Comparison of ENCODE assay signal across 8 cellular contexts in genomic region chr21:17613242-17613676, GRCh38. TPM values are rescaled to one million over a fixed set of nuclear protein-coding genes. Genes with fewer than 3 reads are reported as not detected.
DNase-seq lines count a peak whose midpoint lies in the region; ATAC-seq and TF ChIP-seq lines count a peak whose summit lies in the region.

No MANE protein-coding gene starts in this region.

- H3K36me3 ChIP-seq in MG63 (peaks cover 14% of the 10 kb centered on the region), right atrium auricular region (no peaks in the 10 kb centered on the region), psoas muscle (ENCODE audit: insufficient read depth in 1 of 2, low read depth in 1 of 2) (no peaks in the 10 kb centered on the region)

- ATAC-seq in psoas muscle = peak in 3 of 4 donors; percentile 27 to 31 (median 28)
- ATAC-seq in HG03469 (IDR thresholded peaks at IDR 0.05; ENCODE audit: unreplicated experiment) = no peak

- H3K27ac ChIP-seq in adipose tissue (ENCODE audit: low read depth, low read length) = peak overlapping the region; percentile 59
- peak overlapping the region; percentile 88 to 92 for H3K27ac ChIP-seq in right atrium auricular region
- H3K27ac ChIP-seq in psoas muscle = peak overlapping the region; percentile 66

- H3K9me3 ChIP-seq in MG63 (no peaks in the 10 kb centered on the region), right atrium auricular region (no peaks in the 10 kb centered on the region), psoas muscle (no peaks in the 10 kb centered on the region)

- H3K27me3 ChIP-seq in MG63 (no peaks in the 10 kb centered on the region), right atrium auricular region (no peaks in the 10 kb centered on the region), psoas muscle (ENCODE audit: insufficient read depth in 3 of 3, low read length in 2 of 3) (peaks cover 0 to 33% (median 12%) of the 10 kb centered on the region in 3 donors)

- WGBS in adipose tissue, 3 donors = 19 to 30% (median 20%) methylated on average over 16 of the region's 16 CpGs
- WGBS in psoas muscle, 3 donors = 6 to 18% (median 9%) methylated on average over 16 of the region's 16 CpGs

- no peak for TF ChIP-seq CTCF in right atrium auricular region (IDR thresholded peaks at IDR 0.05)
- TF ChIP-seq CTCF in psoas muscle (IDR thresholded peaks at IDR 0.05) = no peak

- intact Hi-C loops in psoas muscle (cut with DNase I) = no loop called here

- H3K4me1 ChIP-seq in right atrium auricular region (peaks cover 2 to 6% of the 10 kb centered on the region in 2 donors), psoas muscle (no peaks in the 10 kb centered on the region)

- DNase-seq in NCI-H748 (lab: John Stamatoyannopoulos, UW; ENCODE audit: unreplicated experiment) (peak; percentile 68), NCI-H748 treated with DMSO at 0.1 percent for 48 hours (lab: John Stamatoyannopoulos, UW) (no peak), MG63 (peak; percentile 42), right atrium auricular region (ENCODE audit: low spot score) (peak; percentile 70), psoas muscle (peak; percentile 37 to 71), SHP77 (lab: John Stamatoyannopoulos, UW) (no peak)

- H3K4me3 ChIP-seq in MG63 (peak overlapping the region; percentile 88), right atrium auricular region (peak overlapping the region; percentile 75 to 97), psoas muscle (peak overlapping the region; percentile 72)

RNA-seq across cellular contexts. Expression of gene BTG3, which starts 0.6 kb away (rescaled TPM):
- total RNA-seq in MG63 (2014; rRNA removed; shearing (Covaris generic); ENCODE audit: low replicate concordance) = 50.4 and 52.5 TPM in 2 replicates
- 10 to 100 TPM; 14.4 to 35.5 (median 31.2) TPM for polyA plus RNA-seq in adipose tissue
- 10 to 100 TPM; 27.9 to 29.4 TPM for total RNA-seq in right atrium auricular region
- total RNA-seq in psoas muscle = 1 to 10 TPM; 1.7 to 2.6 (median 1.9) TPM
- polyA plus RNA-seq in psoas muscle = 1 to 10 TPM; 1.8 to 6.4 (median 2.1) TPM

Comparison
In these comparisons a context has a peak if more than half of its experiments do, and no peak if none do; other contexts are left out.
1. DNase-seq: peak in NCI-H748 (single experiment), MG63 (single experiment), right atrium auricular region (single experiment) and psoas muscle (2 of 2); none in NCI-H748 treated with DMSO at 0.1 percent for 48 hours (single experiment) and SHP77 (0 of 2).
2. RNA of gene BTG3, which starts 0.6 kb away (total RNA-seq): 50.4 to 52.5 TPM in MG63 and 27.9 to 29.4 TPM in right atrium auricular region; 1.7 to 2.6 TPM in psoas muscle; every median in the first group is over 4 times any median in the second.
3. Peak in every context shown above with its lines, with median percentiles within 50 percentile points of each other: H3K4me3 ChIP-seq and H3K27ac ChIP-seq.